ENCODE assay signal across 16 cellular contexts in the genomic region with DNA sequence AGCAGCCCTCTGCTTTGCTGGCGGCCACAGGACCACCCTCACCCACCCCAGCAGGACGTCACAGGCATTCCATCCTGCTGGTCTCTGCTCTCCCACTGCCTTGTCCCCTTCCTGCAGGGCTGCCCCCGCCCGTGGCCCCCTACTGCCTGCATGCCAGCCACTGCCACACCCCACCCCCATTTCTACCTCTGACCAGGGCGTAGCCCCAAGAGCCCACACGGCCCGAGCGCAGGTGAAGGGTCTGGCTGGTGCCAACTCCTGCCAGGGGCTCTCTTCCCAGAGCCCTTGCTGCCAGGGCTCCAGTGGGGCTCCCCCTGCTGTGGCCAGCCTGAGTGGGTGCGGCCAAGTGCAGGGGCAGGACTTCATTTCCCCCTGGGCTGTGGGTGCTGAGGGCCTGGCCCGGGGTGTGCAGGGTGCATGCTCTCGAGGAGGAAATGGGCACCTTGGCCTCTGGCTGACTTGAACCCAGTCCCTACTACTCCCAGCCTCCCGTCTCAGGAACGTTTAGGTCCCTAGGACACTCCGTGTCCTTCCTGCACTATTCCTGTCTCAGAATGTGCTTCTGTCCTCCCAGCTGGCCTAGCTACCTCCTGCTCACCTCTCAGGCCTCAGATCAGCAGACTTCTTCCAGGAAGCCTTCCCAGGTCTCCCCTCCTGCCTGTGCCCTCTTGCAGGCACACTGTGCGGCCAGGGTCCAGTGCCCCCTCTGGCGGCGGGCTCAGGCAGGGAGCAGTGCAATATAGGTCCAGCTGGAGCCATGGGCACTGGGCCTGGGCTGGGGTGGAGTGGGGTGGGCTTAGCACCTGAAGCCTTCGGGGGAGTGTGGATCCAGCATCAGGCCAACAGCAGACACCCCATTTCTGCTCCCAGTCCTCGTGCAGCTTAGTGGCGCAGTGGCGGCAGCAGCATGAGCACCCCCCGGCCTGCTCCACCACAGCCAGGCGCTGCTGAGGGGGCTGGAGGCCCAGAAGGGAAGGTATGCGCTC. TPM values are rescaled to one million over a fixed set of nuclear protein-coding genes. Genes with fewer than 3 reads are reported as not detected.
A peak's percentile ranks its signal among the peaks of the same experiment; 100 is the strongest.
DNase-seq lines count a peak whose midpoint lies in the region; ATAC-seq and TF ChIP-seq lines count a peak whose summit lies in the region.
"Had no signal": no experiment of that assay in that cellular context is flagged by ENCODE, and none has a peak within 500 bp of the region (broad histone marks: within the 10 kb centered on the region; RNA-seq: fewer than 3 reads in every experiment).

No MANE protein-coding gene starts in this region.

- H3K27ac ChIP-seq in H9 (ENCODE audit: insufficient read length, low read depth, low read length) (no peak overlapping the region), transverse colon (no peak overlapping the region)
- H3K27ac ChIP-seq: suprapubic skin had no signal

- ATAC-seq in left colon (peak; percentile 9), GM21723 (IDR thresholded peaks at IDR 0.05; ENCODE audit: unreplicated experiment) (no peak), GM21825 (IDR thresholded peaks at IDR 0.05; ENCODE audit: unreplicated experiment) (no peak)

- H4K20me1 ChIP-seq in H9 (ENCODE audit: control insufficient read depth, insufficient read depth, insufficient read length), result no peaks in the 10 kb centered on the region

- CTCF ChIA-PET in BJ (lab: Yijun Ruan, JAX), result interaction anchor here (0.7 to 2.5 kb wide), 5 partner anchors 10 to 205 kb away, joined by 3 to 17 read pairs (median 5); no protein-coding TSS in a partner anchor

- no peaks in the 10 kb centered on the region for H3K79me1 ChIP-seq in H9 (ENCODE audit: insufficient read depth, low read depth, low read length, poor library complexity, severe bottlenecking)

- H3K36me3 ChIP-seq in BJ (ENCODE audit: control insufficient read depth, insufficient read depth, low read length), result no peaks in the 10 kb centered on the region
- no peaks in the 10 kb centered on the region for H3K36me3 ChIP-seq in transverse colon
- H3K36me3 ChIP-seq: suprapubic skin had no signal

- peaks cover 4% of the 10 kb centered on the region for H3K27me3 ChIP-seq in BJ (ENCODE audit: control insufficient read depth, insufficient read depth, low read length)
- H3K27me3 ChIP-seq in H9 (ENCODE audit: insufficient read depth, low read length), result peaks cover 1% of the 10 kb centered on the region; the same call in 1 of the 2 replicates
- peaks cover 26% of the 10 kb centered on the region for H3K27me3 ChIP-seq in transverse colon

- H3K9ac ChIP-seq in H9 (ENCODE audit: extremely low read depth, insufficient read length, low read length), result no peak overlapping the region

- POLR2A ChIA-PET in BJ (lab: Charles Lee), result no interaction called here

- H3K9me3 ChIP-seq in H9 (ENCODE audit: control insufficient read depth, low read depth, low read length) (no peaks in the 10 kb centered on the region), transverse colon (no peaks in the 10 kb centered on the region)
- H3K9me3 ChIP-seq: suprapubic skin had no signal

- intact Hi-C loops in left colon (cut with DNase I, micrococcal nuclease), result no loop called here
- intact Hi-C loops in transverse colon (cut with DNase I; ENCODE audit: low total_unique reads), result no loop called here

- H3K79me2 ChIP-seq in H9 (ENCODE audit: insufficient read depth, low read length), result no peaks in the 10 kb centered on the region

- H3K27me3 Mint-ChIP-seq in H9 (ENCODE audit: low read depth) (peaks cover 6% of the 10 kb centered on the region), chondrocyte (ENCODE audit: low read depth) (peaks cover 8% of the 10 kb centered on the region)

- H2AK5ac ChIP-seq in H9 (ENCODE audit: insufficient read length, low read length), result no peak overlapping the region

- H3K4me1 ChIP-seq in H9 (ENCODE audit: insufficient read depth, low read length) (no peaks in the 10 kb centered on the region), transverse colon (peaks cover 0 to 7% (median 6%) of the 10 kb centered on the region in 4 donors)

- no peak overlapping the region for H3K56ac ChIP-seq in H9 (ENCODE audit: insufficient read length, low read depth, low read length)

- no peak overlapping the region for H3K14ac ChIP-seq in H9 (ENCODE audit: insufficient read depth, low read length)

- H2AFZ ChIP-seq in H9 (ENCODE audit: low read length), result no peak overlapping the region

- DNase-seq in BJ (ENCODE audit: low read depth) (no peak), H9 (peak; percentile 73), chondrocyte (ENCODE audit: low spot score) (no peak), left colon (no peak), transverse colon (no peak)
- DNase-seq in activated CD8-positive, alpha-beta memory T cell treated with anti-CD3 and anti-CD28 coated beads, Interleukin-2, amount 50 U/mL, for 48 hours, result no peak
- DNase-seq: activated CD4-positive, alpha-beta memory T cell treated with anti-CD3 and anti-CD28 coated beads, Interleukin-2, amount 10 ng/mL, durations not matched to agents 7 days and 5 days; activated naive CD4-positive, alpha-beta T cell treated with Interleukin-2 at 50 U/mL for 16 hours; NCI-H2107 had no signal

- no peaks in the 10 kb centered on the region for H3K23me2 ChIP-seq in H9 (ENCODE audit: insufficient read length, low read depth, low read length, poor library complexity, severe bottlenecking)

- no peak overlapping the region for H4K5ac ChIP-seq in H9 (ENCODE audit: insufficient read length, low read depth, low read length)

- H3T11ph ChIP-seq in H9 (ENCODE audit: low read length), result no peak overlapping the region

- no peak overlapping the region for H3K4me3 ChIP-seq in BJ (ENCODE audit: low read depth, low read length)
- H3K4me3 ChIP-seq in transverse colon, result no peak overlapping the region

- no peak overlapping the region for H3K4ac ChIP-seq in H9 (ENCODE audit: low read depth, low read length)

- H3K36me3 Mint-ChIP-seq in H9 (ENCODE audit: insufficient read depth in 1 of 3, low read depth in 3 of 3), result no peaks in the 10 kb centered on the region
- no peaks in the 10 kb centered on the region for H3K36me3 Mint-ChIP-seq in chondrocyte (ENCODE audit: low read depth)

- H4K8ac ChIP-seq in H9 (replicated peaks; ENCODE audit: insufficient read length, low read depth, low read length), result no peak overlapping the region

- TF ChIP-seq CTCF in BJ (IDR thresholded peaks at IDR 0.05; ENCODE audit: insufficient read depth, low read depth, low read length), result peak; percentile 36
- TF ChIP-seq CTCF in H9 (conservative IDR thresholded peaks at IDR 0.05), result peak; percentile 73
- TF ChIP-seq CTCF in chondrocyte (IDR thresholded peaks at IDR 0.05), result peak; percentile 53
- no peak for TF ChIP-seq CTCF in transverse colon (IDR thresholded peaks at IDR 0.05)

- H3K4me2 ChIP-seq in H9 (ENCODE audit: insufficient read depth, insufficient read length, low read length), result no peak overlapping the region

- H2BK12ac ChIP-seq in H9 (ENCODE audit: insufficient read length, low read depth, low read length), result no peak overlapping the region

- no CpG with 5 or more reads among the region's 24 CpGs for WGBS in H9 (ENCODE audit: extremely low coverage, insufficient read length, low lambda C conversion rate)
- WGBS in transverse colon (ENCODE audit: low coverage in 1 of 2), 2 donors, result 58% methylated on average over 19 of the region's 24 CpGs; no CpG with 5 or more reads in 1 of the 2 donors

- H4K91ac ChIP-seq in H9 (ENCODE audit: insufficient read length, low read depth, low read length), result no peak overlapping the region

- H2BK5ac ChIP-seq in H9 (ENCODE audit: insufficient read length, low read length), result no peak overlapping the region

- H3K4me1 Mint-ChIP-seq in H9, result peaks cover 2 to 8% of the 10 kb centered on the region in 2 experiments; a peak in 2 of 4 replicates
- peaks cover 3% of the 10 kb centered on the region for H3K4me1 Mint-ChIP-seq in chondrocyte (ENCODE audit: low read depth)
- H3K4me1 Mint-ChIP-seq: activated CD4-positive, alpha-beta memory T cell treated with anti-CD3 and anti-CD28 coated beads, Interleukin-2, amount 10 ng/mL, durations not matched to agents 7 days and 5 days; nephron had no signal

- no peak overlapping the region for H2BK15ac ChIP-seq in H9 (ENCODE audit: low read depth, low read length)

- in situ Hi-C loops in transverse colon (cut with MboI; ENCODE audit: low pct_ligation_motif_present in 1 of 4, low pct_unique_long_range_greater_than_20kb in 1 of 4, low sequenced_read_pairs in 3 of 4), result loop anchor here in 2 of 4 donors (10.0 to 25.0 kb wide), 2 partner anchors 199 to 202 kb away; no protein-coding TSS in a partner anchor

- H3K18ac ChIP-seq in H9 (ENCODE audit: insufficient read length, low read depth, low read length), result no peak overlapping the region

- peak overlapping the region in 1 of 2 experiments; percentile 56; a peak in 2 of 5 replicates for H3K4me3 Mint-ChIP-seq in H9
- H3K4me3 Mint-ChIP-seq in chondrocyte (ENCODE audit: unreplicated experiment), result no peak overlapping the region
- H3K4me3 Mint-ChIP-seq: activated CD4-positive, alpha-beta memory T cell treated with anti-CD3 and anti-CD28 coated beads, Interleukin-2, amount 10 ng/mL, durations not matched to agents 7 days and 5 days had no signal

- no peaks in the 10 kb centered on the region for H3K9me3 Mint-ChIP-seq in H9
- H3K9me3 Mint-ChIP-seq in chondrocyte (ENCODE audit: low read depth), result no peaks in the 10 kb centered on the region
- H3K9me3 Mint-ChIP-seq: activated CD4-positive, alpha-beta memory T cell treated with anti-CD3 and anti-CD28 coated beads, Interleukin-2, amount 10 ng/mL, durations not matched to agents 7 days and 5 days had no signal

- H2BK20ac ChIP-seq in H9 (ENCODE audit: low read depth, low read length, poor library complexity, severe bottlenecking), result no peak overlapping the region

- H3K23ac ChIP-seq in H9 (ENCODE audit: insufficient read length, low read depth, low read length), result no peak overlapping the region

- no peak for TF ChIP-seq POLR2A in transverse colon (IDR thresholded peaks at IDR 0.05)

- H2BK120ac ChIP-seq in H9 (ENCODE audit: low read depth, low read length, poor library complexity, severe bottlenecking), result no peak overlapping the region

- H3K27ac Mint-ChIP-seq in H9, result peak overlapping the region in 1 of 3 experiments; percentile 33; a peak in 1 of 7 replicates
- no peak overlapping the region for H3K27ac Mint-ChIP-seq in chondrocyte (ENCODE audit: unreplicated experiment)
- H3K27ac Mint-ChIP-seq: activated CD4-positive, alpha-beta memory T cell treated with anti-CD3 and anti-CD28 coated beads, Interleukin-2, amount 10 ng/mL, durations not matched to agents 7 days and 5 days; nephron had no signal

- no peak for TF ChIP-seq EP300 in transverse colon (IDR thresholded peaks at IDR 0.05; ENCODE audit: low read depth)

RNA-seq across cellular contexts. Expression of gene LBHD2, which starts 1.4 kb away (rescaled TPM):
- not detected in 2 replicates for polyA plus RNA-seq in BJ (2011; rRNA removed)
- polyA minus RNA-seq in BJ (2011; rRNA and poly(A)+ RNA removed), result not detected in 2 replicates
- total RNA-seq in H9 (2021) (not detected in 2 replicates), chondrocyte (not detected in 3 replicates), left colon (not detected), transverse colon (not detected)
- total RNA-seq: activated CD4-positive, alpha-beta memory T cell treated with anti-CD3 and anti-CD28 coated beads, Interleukin-2, amount 10 ng/mL, durations not matched to agents 7 days and 5 days; frontal cortex; LHCN-M2; skeletal muscle tissue; suprapubic skin had no signal

RNA-seq across cellular contexts. Expression of gene EXOC3L4, which starts 9.1 kb away (rescaled TPM):
- not detected in 2 replicates for polyA plus RNA-seq in BJ (2011; rRNA removed)
- not detected in 2 replicates for polyA minus RNA-seq in BJ (2011; rRNA and poly(A)+ RNA removed)
- 0.39 and 0.42 TPM in 2 replicates for total RNA-seq in H9 (2021)
- not detected in 3 replicates for total RNA-seq in chondrocyte
- total RNA-seq in left colon, result 10 to 100 TPM; 13.5 to 27.4 TPM
- total RNA-seq in transverse colon, result 10 to 100 TPM; 15.2 to 49.0 (median 30.3) TPM
- total RNA-seq: activated CD4-positive, alpha-beta memory T cell treated with anti-CD3 and anti-CD28 coated beads, Interleukin-2, amount 10 ng/mL, durations not matched to agents 7 days and 5 days had no signal

RNA-seq across cellular contexts. Expression of gene CDC42BPB, which starts 28.1 kb away (rescaled TPM):
- 41.4 and 66.5 TPM in 2 replicates for polyA plus RNA-seq in BJ (2011; rRNA removed)
- 80.0 and 110 TPM in 2 replicates for polyA minus RNA-seq in BJ (2011; rRNA and poly(A)+ RNA removed)
- 97.3 and 103 TPM in 2 replicates for total RNA-seq in H9 (2021)
- total RNA-seq in chondrocyte, result 106 to 113 TPM (median 107 TPM) in 3 replicates
- total RNA-seq in left colon, result 10 to 100 TPM; 75.5 to 85.2 TPM
- 100 to 1,000 TPM; 109 to 160 (median 123) TPM for total RNA-seq in transverse colon

RNA-seq across cellular contexts. Expression of gene TNFAIP2, which starts 37.9 kb away (rescaled TPM):
- polyA plus RNA-seq in BJ (2011; rRNA removed), result 16.7 and 28.2 TPM in 2 replicates
- 22.9 and 28.3 TPM in 2 replicates for polyA minus RNA-seq in BJ (2011; rRNA and poly(A)+ RNA removed)
- total RNA-seq in H9 (2021), result 29.3 and 29.7 TPM in 2 replicates
- total RNA-seq in chondrocyte, result 1.9 to 16.7 TPM (median 13.3 TPM) in 3 replicates
- 10 to 100 TPM; 14.9 to 40.8 TPM for total RNA-seq in left colon
- 10 to 100 TPM; 25.1 to 76.3 (median 52.7) TPM for total RNA-seq in transverse colon

Comparison
In these comparisons a context has a peak if more than half of its experiments do, and no peak if none do; other contexts are left out.
1. CTCF ChIP-seq: peak in BJ (single experiment), H9 (single experiment) and chondrocyte (single experiment); none in transverse colon (0 of 5).
2. RNA of gene EXOC3L4, which starts 9.1 kb away (total RNA-seq): 15.2 to 49.0 TPM in transverse colon and 13.5 to 27.4 TPM in left colon; 0.39 to 0.42 TPM in H9 and not detected in chondrocyte; every median in the first group is over 10 times any median in the second.